In the genomic region with DNA sequence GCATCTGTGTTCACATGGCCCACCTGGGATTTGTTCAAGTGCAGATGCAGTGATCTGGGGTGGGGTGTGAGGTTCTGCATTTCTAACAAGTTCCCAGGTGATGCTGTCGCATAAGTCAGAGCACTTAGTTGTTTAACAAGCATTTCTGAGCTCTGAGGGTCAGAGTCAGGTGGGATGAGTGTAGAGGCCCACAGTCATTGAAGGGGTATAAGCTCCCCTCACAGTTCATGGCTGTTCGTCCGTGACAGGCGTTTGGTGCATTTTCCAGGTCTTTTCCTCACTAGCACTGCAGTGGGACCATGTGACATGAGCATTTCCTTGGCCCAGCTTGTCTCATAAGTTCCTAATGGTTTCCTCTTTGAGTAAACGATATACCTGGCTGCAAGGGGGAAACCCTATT, we compare ENCODE assay signal across 25 cellular contexts.
"Had no signal": no experiment of that assay in that cellular context is flagged by ENCODE, and none has a peak within 500 bp of the region (broad histone marks: within the 10 kb centered on the region; RNA-seq: fewer than 3 reads in every experiment).

No MANE protein-coding gene starts in this region.

- ATAC-seq: esophagus mucosa, foreskin keratinocyte, gastroesophageal sphincter, heart left ventricle, left colon, left lung, left ventricle myocardium superior, lower lobe of right lung, mucosa of descending colon had no signal

- H3K4me1 ChIP-seq: foreskin keratinocyte, heart left ventricle, left lung, lower lobe of right lung had no signal

- H3K4me3 ChIP-seq: coronary artery, dorsolateral prefrontal cortex, gastroesophageal sphincter, heart left ventricle, hepatocyte, left lung, lower lobe of right lung, mucosa of descending colon had no signal

- H3K27ac Mint-ChIP-seq: immature natural killer cell, mesothelial cell of epicardium, naive B cell had no signal

- DNase-seq: dermis blood vessel endothelial cell; dorsolateral prefrontal cortex; effector CD4-positive, alpha-beta T cell; effector memory CD4-positive, alpha-beta T cell; erythroblast; foreskin keratinocyte; heart left ventricle; hypothalamus; immature natural killer cell; islet precursor cell; kidney; kidney glomerular epithelial cell; left colon; left lung; left ventricle myocardium superior; lower lobe of right lung; mesenchymal stem cell; mucosa of descending colon; naive B cell had no signal

- H3K9me3 Mint-ChIP-seq: mesothelial cell of epicardium had no signal

- H3K4me3 Mint-ChIP-seq: immature natural killer cell, mesothelial cell of epicardium, naive B cell had no signal

- H3K9me3 ChIP-seq: gastroesophageal sphincter, heart left ventricle, left lung, lower lobe of right lung, mucosa of descending colon had no signal

- H3K27ac ChIP-seq: coronary artery, dorsolateral prefrontal cortex, epithelial cell of prostate, foreskin keratinocyte, gastroesophageal sphincter, heart left ventricle, hepatocyte, left lung, lower lobe of right lung had no signal

- H3K27me3 ChIP-seq: gastroesophageal sphincter, hepatocyte had no signal

- H3K4me1 Mint-ChIP-seq: immature natural killer cell, naive B cell had no signal

- H3K36me3 ChIP-seq: gastroesophageal sphincter, heart left ventricle, left lung, lower lobe of right lung had no signal

- H3K36me3 Mint-ChIP-seq: immature natural killer cell, mesothelial cell of epicardium, naive B cell had no signal
